8 cellular contexts compared by ENCODE assay signal in genomic region chr17:34979650-34980352, GRCh38. TPM values are rescaled to one million over a fixed set of nuclear protein-coding genes. Genes with fewer than 3 reads are reported as not detected.
DNase-seq lines count a peak whose midpoint lies in the region; ATAC-seq and TF ChIP-seq lines count a peak whose summit lies in the region.

No MANE protein-coding gene starts in this region.

- peaks cover 5% of the 10 kb centered on the region for H3K79me1 ChIP-seq in trophoblast cell (ENCODE audit: low read length)

- no peak overlapping the region for H4K91ac ChIP-seq in trophoblast cell (ENCODE audit: low read depth, low read length)

- H4K8ac ChIP-seq in trophoblast cell (ENCODE audit: low read depth, low read length), result no peak overlapping the region

- TSS peak; percentile 90 for BruUV-seq in PC-9 (replicated peaks; lab: Mats Ljungman, UMichigan)

- no peak overlapping the region for H3K23ac ChIP-seq in trophoblast cell (ENCODE audit: low read length)

- H4K20me1 ChIP-seq in GM23338 (replicated peaks; ENCODE audit: insufficient read depth) (peaks cover 3% of the 10 kb centered on the region; the same call in 1 of the 2 replicates), PC-9 (ENCODE audit: insufficient read depth) (no peaks in the 10 kb centered on the region)

- no peak overlapping the region for H2BK12ac ChIP-seq in trophoblast cell (ENCODE audit: low read length)

- H3K27me3 ChIP-seq in GM23338 (ENCODE audit: insufficient read depth) (no peaks in the 10 kb centered on the region), PC-9 (ENCODE audit: insufficient read depth, low read depth) (no peaks in the 10 kb centered on the region), trophoblast cell (ENCODE audit: insufficient read depth, low read length) (no peaks in the 10 kb centered on the region)

- intact Hi-C loops in PC-9 (cut with micrococcal nuclease; ENCODE audit: unreplicated experiment), result loop anchor here (5.0 to 10.0 kb wide), 2 partner anchors 108 to 555 kb away; partner anchors contain the start of gene SLFN12L

- no peak overlapping the region for H3K9ac ChIP-seq in trophoblast cell (ENCODE audit: low read length)

- H3K18ac ChIP-seq in trophoblast cell (ENCODE audit: low read length), result no peak overlapping the region

- peak overlapping the region; percentile 92 for H3K4me3 Mint-ChIP-seq in GM23338

- DNase-seq in GM23338 (ENCODE audit: low spot score) (peak; percentile 33), PC-9 (no peak), epithelial cell of esophagus (ENCODE audit: low read depth) (no peak), trophoblast cell (peak in 1 of 2 donors; percentile 40), iPS-NIHi7 (ENCODE audit: extremely low spot score) (no peak)

- H3K4me1 Mint-ChIP-seq in GM23338, result peaks cover 22% of the 10 kb centered on the region

- H3K27ac ChIP-seq in GM23338 (ENCODE audit: low read depth) (peak overlapping the region; percentile 48), PC-9 (peak overlapping the region; percentile 87), trophoblast cell (ENCODE audit: low read depth, low read length) (no peak overlapping the region)

- H2AK5ac ChIP-seq in trophoblast cell (ENCODE audit: low read length), result no peak overlapping the region

- CTCF ChIA-PET in PC-9 (lab: Charles Lee), result no interaction called here

- H3K9me3 ChIP-seq in PC-9 (ENCODE audit: insufficient read depth, low read depth) (no peaks in the 10 kb centered on the region), trophoblast cell (ENCODE audit: insufficient read depth, low read depth, low read length) (no peaks in the 10 kb centered on the region)

- no peaks in the 10 kb centered on the region for H3K9me3 Mint-ChIP-seq in GM23338

- WGBS in trophoblast cell (ENCODE audit: extremely low coverage, insufficient coverage, insufficient read length), result no CpG with 5 or more reads among the region's 15 CpGs

- H3K36me3 Mint-ChIP-seq in GM23338 (ENCODE audit: low read depth), result peaks cover 24% of the 10 kb centered on the region

- no peak overlapping the region for H3K14ac ChIP-seq in trophoblast cell (ENCODE audit: low read length)

- no peak for TF ChIP-seq CTCF in GM23338 (conservative IDR thresholded peaks at IDR 0.05; ENCODE audit: low read depth in 2 of 2)
- TF ChIP-seq CTCF in PC-9 (conservative IDR thresholded peaks at IDR 0.05), result no peak
- TF ChIP-seq CTCF in epithelial cell of esophagus (IDR thresholded peaks at IDR 0.05; ENCODE audit: insufficient read depth, low read depth, low read length, missing control alignments), result no peak

- H4K12ac ChIP-seq in trophoblast cell (ENCODE audit: low read depth, low read length), result no peak overlapping the region

- H3K36me3 ChIP-seq in GM23338 (ENCODE audit: insufficient read depth), result peaks cover 1% of the 10 kb centered on the region; the same call in 1 of the 2 replicates
- no peaks in the 10 kb centered on the region for H3K36me3 ChIP-seq in PC-9 (ENCODE audit: low read depth)
- H3K36me3 ChIP-seq in trophoblast cell (ENCODE audit: control insufficient read depth in 1 of 2, insufficient read depth in 2 of 2, low read length in 2 of 2), result peaks cover 4 to 8% of the 10 kb centered on the region in 2 experiments

- H2BK120ac ChIP-seq in trophoblast cell (ENCODE audit: insufficient read depth, low read length, poor library complexity), result no peak overlapping the region

- H3K4me1 ChIP-seq in GM23338 (ENCODE audit: insufficient read depth), result peaks cover 11% of the 10 kb centered on the region; the same call in 1 of the 2 replicates
- peaks cover 12% of the 10 kb centered on the region for H3K4me1 ChIP-seq in PC-9 (replicated peaks; ENCODE audit: insufficient read depth)
- H3K4me1 ChIP-seq in trophoblast cell (ENCODE audit: control insufficient read depth in 1 of 2, insufficient read depth in 2 of 2, low read length in 2 of 2), result no peaks in the 10 kb centered on the region

- no peak for TF ChIP-seq POLR2A in GM18505 (IDR thresholded peaks at IDR 0.05; ENCODE audit: borderline replicate concordance, extremely low read depth, insufficient read depth, insufficient read length)

- H3K9me2 ChIP-seq in GM23338 (ENCODE audit: insufficient read depth) (no peaks in the 10 kb centered on the region), PC-9 (ENCODE audit: insufficient read depth) (no peaks in the 10 kb centered on the region)

- H3K4me3 ChIP-seq in GM23338 (peak overlapping the region; percentile 66), PC-9 (peak overlapping the region; percentile 62), epithelial cell of esophagus (ENCODE audit: low read length) (peak overlapping the region; percentile 67), trophoblast cell (ENCODE audit: low read depth, low read length) (peak overlapping the region; percentile 94)

- H2AFZ ChIP-seq in GM23338 (peak overlapping the region; percentile 12; the same call in 1 of the 2 replicates), PC-9 (peak overlapping the region; percentile 81), trophoblast cell (ENCODE audit: insufficient read depth, low read length, poor library complexity) (no peak overlapping the region)

- peaks cover 11% of the 10 kb centered on the region for H3K27me3 Mint-ChIP-seq in GM23338 (ENCODE audit: insufficient read depth, low read depth, poor library complexity)

- no peak overlapping the region for H3K4ac ChIP-seq in trophoblast cell (ENCODE audit: low read depth, low read length)

- peak overlapping the region; percentile 85 for H3K4me2 ChIP-seq in GM23338
- peak overlapping the region; percentile 84 for H3K4me2 ChIP-seq in PC-9
- H3K4me2 ChIP-seq in trophoblast cell (ENCODE audit: low read length), result peak overlapping the region; percentile 78

- peak; percentile 10 for ATAC-seq in GM23338
- no peak for ATAC-seq in HG02759 (IDR thresholded peaks at IDR 0.05; ENCODE audit: unreplicated experiment)
- no peak for ATAC-seq in GM21717 (IDR thresholded peaks at IDR 0.05; ENCODE audit: unreplicated experiment)
- no peak for ATAC-seq in GM18505 (IDR thresholded peaks at IDR 0.05; ENCODE audit: unreplicated experiment)

- H3F3A ChIP-seq in GM23338 (replicated peaks; ENCODE audit: low read depth) (no peaks in the 10 kb centered on the region), PC-9 (ENCODE audit: insufficient read depth, low read depth) (peaks cover 12% of the 10 kb centered on the region; the same call in 1 of the 2 replicates)

- POLR2A ChIA-PET in PC-9 (lab: Charles Lee; ENCODE audit: unreplicated experiment), result interaction anchor here (0.6 kb wide), 2 partner anchors 32 to 113 kb away, joined by 4 to 7 read pairs; no protein-coding TSS in a partner anchor

- H2BK5ac ChIP-seq in trophoblast cell (ENCODE audit: low read depth, low read length, poor library complexity), result no peak overlapping the region

- H3K79me2 ChIP-seq in GM23338 (replicated peaks; ENCODE audit: insufficient read depth) (peaks cover 38% of the 10 kb centered on the region), PC-9 (ENCODE audit: low read depth) (peaks cover 8% of the 10 kb centered on the region), trophoblast cell (ENCODE audit: control insufficient read depth, insufficient read depth, low read length, poor library complexity) (peaks cover 4% of the 10 kb centered on the region)

- H3K27ac Mint-ChIP-seq in GM23338, result peak overlapping the region; percentile 97

TF ChIP-seq in GM23338, 12 proteins besides CTCF, POLR2A, EP300 and RAD21 (continues in another document):
- TF ChIP-seq STAT1 (IDR thresholded peaks at IDR 0.05; ENCODE audit: unreplicated experiment) (no peak), EZH2 (IDR thresholded peaks at IDR 0.05; ENCODE audit: low read depth, unreplicated experiment) (no peak), CREB1 (CRISPR knock-in tag; IDR thresholded peaks at IDR 0.05; ENCODE audit: low read depth) (no peak), ETS1 (IDR thresholded peaks at IDR 0.05) (no peak)

RNA-seq across cellular contexts. Expression of gene LIG3, which starts 0.5 kb away (rescaled TPM):
- 82.3 and 119 TPM in 2 replicates for total RNA-seq in GM23338 (2014; rRNA removed; shearing (Covaris generic))
- polyA plus RNA-seq in GM23338 (2016; fragmentation: Nextera tagmentation; extraction: Ambion mirVana), result 16.4 and 17.6 TPM in 2 replicates
- total RNA-seq in PC-9 (2021), result 25.0 and 25.5 TPM in 2 replicates
- 23.2 and 25.5 TPM in 2 replicates for polyA plus RNA-seq in trophoblast cell (2013)

RNA-seq across cellular contexts. Expression of gene ZNF830, which starts 18.5 kb away (rescaled TPM):
- 12.8 and 14.4 TPM in 2 replicates for total RNA-seq in GM23338 (2014; rRNA removed; shearing (Covaris generic))
- 20.4 and 22.3 TPM in 2 replicates for polyA plus RNA-seq in GM23338 (2016; fragmentation: Nextera tagmentation; extraction: Ambion mirVana)
- total RNA-seq in PC-9 (2021), result 13.6 and 13.9 TPM in 2 replicates
- polyA plus RNA-seq in trophoblast cell (2013), result 6.9 and 7.4 TPM in 2 replicates

RNA-seq across cellular contexts. Expression of gene CCT6B, which starts 18.5 kb away (rescaled TPM):
- total RNA-seq in GM23338 (2014; rRNA removed; shearing (Covaris generic)), result 0.94 TPM in 1 of 2 replicates, not detected in the other
- 1.1 and 1.3 TPM in 2 replicates for polyA plus RNA-seq in GM23338 (2016; fragmentation: Nextera tagmentation; extraction: Ambion mirVana)
- total RNA-seq in PC-9 (2021), result 3.7 and 8.5 TPM in 2 replicates
- polyA plus RNA-seq in trophoblast cell (2013), result 0.81 and 0.96 TPM in 2 replicates
